Comparison of ENCODE assay signal across 35 cellular contexts in the genomic region with DNA sequence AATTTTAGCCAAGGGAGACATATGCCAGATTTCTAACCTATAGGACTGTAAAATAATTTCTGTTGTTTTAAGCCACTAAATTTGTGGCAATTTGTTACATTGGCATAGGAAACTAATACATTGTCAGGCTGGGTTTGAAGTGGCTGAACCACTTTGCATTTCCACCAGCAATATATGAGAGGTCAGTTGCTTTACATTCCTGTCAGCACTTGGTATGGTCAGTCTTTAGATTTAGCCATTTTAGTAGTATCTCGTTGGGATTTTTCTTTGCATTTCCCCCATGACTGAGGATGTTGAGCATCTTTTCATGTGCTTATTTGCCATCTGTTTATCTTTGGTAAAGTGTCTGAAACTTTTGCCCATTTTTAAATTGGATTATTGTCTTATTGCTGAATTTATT. TPM values are rescaled to one million over a fixed set of nuclear protein-coding genes. Genes with fewer than 3 reads are reported as not detected.
"Had no signal": no experiment of that assay in that cellular context is flagged by ENCODE, and none has a peak within 500 bp of the region (broad histone marks: within the 10 kb centered on the region; RNA-seq: fewer than 3 reads in every experiment).

No MANE protein-coding gene starts in this region.

- H3K9me3 ChIP-seq: adrenal gland, body of pancreas, MG63, SJCRH30 had no signal

- H3K36me3 ChIP-seq: adrenal gland, SJCRH30 had no signal

- H3K27ac ChIP-seq: adrenal gland, body of pancreas, SJCRH30, SK-N-MC had no signal

- H3K4me3 ChIP-seq: adrenal gland, body of pancreas, MG63, SJCRH30, SK-N-MC had no signal

- FAIRE-seq: astrocyte, bronchial epithelial cell had no signal

- H3K36me3 Mint-ChIP-seq: activated CD4-positive, alpha-beta memory T cell treated with anti-CD3 and anti-CD28 coated beads for 36 hours; activated naive CD4-positive, alpha-beta T cell treated with anti-CD3 and anti-CD28 coated beads, Interleukin-2, amount 50 U/mL, for 72 hours had no signal

- H3K27ac Mint-ChIP-seq: activated B cell treated with CpG ODN at 0.5 μM for 24 hours; activated CD4-positive, alpha-beta memory T cell treated with anti-CD3 and anti-CD28 coated beads for 36 hours; activated naive CD4-positive, alpha-beta T cell treated with anti-CD3 and anti-CD28 coated beads for 36 hours; activated naive CD4-positive, alpha-beta T cell treated with anti-CD3 and anti-CD28 coated beads, Interleukin-2, amount 50 U/mL, for 72 hours; activated T-helper 1 cell treated with anti-CD3 and anti-CD28 coated beads, Interleukin-12 subunit alpha, Interleukin-12 subunit beta, Interleukin-2, Interleukin-4 antibody, amounts not matched to agents 30 ng/mL and 10 ng/mL and 1 ng/mL, durations not matched to agents 14 hours and 24 hours and 36 hours; T-helper 1 cell treated with Interleukin-12 subunit alpha and Interleukin-12 subunit beta and Interleukin-4 antibody, amounts not matched to agents 30 μg/mL and 1 μg/mL, for 36 hours; T-helper 2 cell treated with Interferon-gamma antibody and Interleukin-4, amounts not matched to agents 5 μg/mL and 100 μg/mL, for 36 hours had no signal

- ATAC-seq: activated naive CD4-positive, alpha-beta T cell treated with anti-CD3 and anti-CD28 coated beads, Interleukin-2, amount 50 U/mL, for 72 hours; activated T-cell treated with anti-CD3 and anti-CD28 coated beads, Interleukin-2, amount 50 U/mL, for 4 hours; body of pancreas had no signal

- DNase-seq: activated B cell treated with CpG ODN at 0.5 μM for 24 hours; activated CD4-positive, alpha-beta memory T cell treated with anti-CD3 and anti-CD28 coated beads for 36 hours; activated CD4-positive, alpha-beta T cell treated with anti-CD3 and anti-CD28 coated beads for 4 hours; activated CD4-positive, alpha-beta T cell treated with anti-CD3 and anti-CD28 coated beads, Interleukin-2, amount 50 U/mL, for 1 hour; activated CD4-positive, CD25-positive, alpha-beta regulatory T cell treated with anti-CD3 and anti-CD28 coated beads, Interleukin-2, amount 50 U/mL, for 72 hours; activated CD8-positive, alpha-beta memory T cell treated with anti-CD3 and anti-CD28 coated beads, Interleukin-2, amount 50 U/mL, for 4 hours; activated gamma-delta T cell treated with Interleukin-2 at 50 U/mL for 16 hours; activated naive CD4-positive, alpha-beta T cell treated with anti-CD3 and anti-CD28 coated beads for 36 hours; activated T-cell treated with anti-CD3 and anti-CD28 coated beads for 4 hours; activated T-cell treated with anti-CD3 and anti-CD28 coated beads, Interleukin-2, amount 50 U/mL, for 4 hours; adrenal gland; body of pancreas; caudate nucleus; cerebellar nuclear complex; MG63; NCI-H1048; NCI-H1105 treated with DMSO at 0.1 percent for 48 hours; NCI-H1436; NCI-H1694; NCI-H1930; NCI-H2081 treated with DMSO at 0.1 percent for 48 hours; NCI-H345; NCI-H524 treated with DMSO at 0.1 percent for 48 hours; SHP77; SJCRH30 had no signal

- H3K9me3 Mint-ChIP-seq: activated B cell treated with CpG ODN at 0.5 μM for 24 hours; activated CD4-positive, alpha-beta memory T cell treated with anti-CD3 and anti-CD28 coated beads for 36 hours; activated naive CD4-positive, alpha-beta T cell treated with anti-CD3 and anti-CD28 coated beads for 36 hours; activated naive CD4-positive, alpha-beta T cell treated with anti-CD3 and anti-CD28 coated beads, Interleukin-2, amount 50 U/mL, for 72 hours; activated T-cell treated with anti-CD3 and anti-CD28 coated beads, Interleukin-2, amount 50 U/mL, for 4 hours; activated T-helper 1 cell treated with anti-CD3 and anti-CD28 coated beads, Interleukin-12 subunit alpha, Interleukin-12 subunit beta, Interleukin-2, Interleukin-4 antibody, amounts not matched to agents 30 ng/mL and 10 ng/mL and 1 ng/mL, durations not matched to agents 14 hours and 24 hours and 36 hours; T-helper 1 cell treated with Interleukin-12 subunit alpha and Interleukin-12 subunit beta and Interleukin-4 antibody, amounts not matched to agents 30 μg/mL and 1 μg/mL, for 36 hours; T-helper 2 cell treated with Interferon-gamma antibody and Interleukin-4, amounts not matched to agents 5 μg/mL and 100 μg/mL, for 36 hours had no signal

- H3K4me3 Mint-ChIP-seq: activated B cell treated with CpG ODN at 0.5 μM for 24 hours; activated CD4-positive, alpha-beta memory T cell treated with anti-CD3 and anti-CD28 coated beads for 36 hours; activated naive CD4-positive, alpha-beta T cell treated with anti-CD3 and anti-CD28 coated beads for 36 hours; activated T-cell treated with anti-CD3 and anti-CD28 coated beads, Interleukin-2, amount 50 U/mL, for 4 hours; activated T-helper 1 cell treated with anti-CD3 and anti-CD28 coated beads, Interleukin-12 subunit alpha, Interleukin-12 subunit beta, Interleukin-2, Interleukin-4 antibody, amounts not matched to agents 30 ng/mL and 10 ng/mL and 1 ng/mL, durations not matched to agents 14 hours and 24 hours and 36 hours; T-helper 1 cell treated with Interleukin-12 subunit alpha and Interleukin-12 subunit beta and Interleukin-4 antibody, amounts not matched to agents 30 μg/mL and 1 μg/mL, for 36 hours; T-helper 2 cell treated with Interferon-gamma antibody and Interleukin-4, amounts not matched to agents 5 μg/mL and 100 μg/mL, for 36 hours had no signal

- H3K27me3 ChIP-seq: adrenal gland, body of pancreas, MG63, SJCRH30 had no signal

- H3K27me3 Mint-ChIP-seq: activated B cell treated with CpG ODN at 0.5 μM for 24 hours; activated CD4-positive, alpha-beta memory T cell treated with anti-CD3 and anti-CD28 coated beads for 36 hours had no signal

RNA-seq across cellular contexts. Expression of gene GARIN2, which starts 55.9 kb away (rescaled TPM):
- total RNA-seq: activated CD4-positive, alpha-beta memory T cell treated with anti-CD3 and anti-CD28 coated beads for 36 hours; activated naive CD4-positive, alpha-beta T cell treated with anti-CD3 and anti-CD28 coated beads for 36 hours; activated naive CD4-positive, alpha-beta T cell treated with anti-CD3 and anti-CD28 coated beads, Interleukin-2, amount 50 U/mL, for 72 hours; activated T-cell treated with anti-CD3 and anti-CD28 coated beads, Interleukin-2, amount 50 U/mL, for 4 hours; adrenal gland; astrocyte; body of pancreas; bronchial epithelial cell; NCI-H460; OCI-LY7; RPMI7951; SJCRH30 had no signal
